ENCODE assay signal across 5 cellular contexts in genomic region chr7:156533964-156534363, GRCh38.
"Had no signal": no experiment of that assay in that cellular context is flagged by ENCODE, and none has a peak within 500 bp of the region (broad histone marks: within the 10 kb centered on the region; RNA-seq: fewer than 3 reads in every experiment).

No MANE protein-coding gene starts in this region.

- H3K4me1 Mint-ChIP-seq: GM23338, H9 had no signal

- H3K27ac Mint-ChIP-seq: GM23338, H9 had no signal

- H2AFZ ChIP-seq: GM23338 had no signal

- H3K9me3 Mint-ChIP-seq: H9 had no signal

- H3K4me2 ChIP-seq: GM23338 had no signal

- DNase-seq: H9, HCEC 1CT, IMR-90 had no signal

- H3K4me3 Mint-ChIP-seq: GM23338, H9 had no signal

- H3K4me3 ChIP-seq: GM23338, K562 had no signal
